9 cellular contexts compared by ENCODE assay signal in genomic region chr15:85408270-85408746, GRCh38. TPM values are rescaled to one million over a fixed set of nuclear protein-coding genes. Genes with fewer than 3 reads are reported as not detected.
A peak's percentile ranks its signal among the peaks of the same experiment; 100 is the strongest.
DNase-seq lines count a peak whose midpoint lies in the region; ATAC-seq and TF ChIP-seq lines count a peak whose summit lies in the region.
"Had no signal": no experiment of that assay in that cellular context is flagged by ENCODE, and none has a peak within 500 bp of the region (broad histone marks: within the 10 kb centered on the region; RNA-seq: fewer than 3 reads in every experiment).

No MANE protein-coding gene starts in this region.

- TF ChIP-seq CTCF in thyroid gland (IDR thresholded peaks at IDR 0.05) = no peak

- no peaks in the 10 kb centered on the region for H3K27me3 Mint-ChIP-seq in activated naive CD4-positive, alpha-beta T cell treated with anti-CD3 and anti-CD28 coated beads, Interleukin-2, amount 50 U/mL, for 24 hours

- intact Hi-C loops in thyroid gland (cut with DNase I) = loop anchor here (10.0 kb wide), 1 partner anchor 74 kb away; no protein-coding TSS in a partner anchor

- H3K36me3 Mint-ChIP-seq in activated naive CD4-positive, alpha-beta T cell treated with anti-CD3 and anti-CD28 coated beads, Interleukin-2, amount 50 U/mL, for 24 hours = peaks cover 9% of the 10 kb centered on the region

- H3K4me3 ChIP-seq in thyroid gland (replicated peaks in 1 of 3) = no peak overlapping the region

- 77 to 89% methylated on average over 6 of the region's 6 CpGs for WGBS in thyroid gland, 2 donors

- H3K4me3 Mint-ChIP-seq in activated naive CD4-positive, alpha-beta T cell treated with anti-CD3 and anti-CD28 coated beads, Interleukin-2, amount 50 U/mL, for 24 hours = peak overlapping the region; percentile 33

- H3K27me3 ChIP-seq in thyroid gland = no peaks in the 10 kb centered on the region

- peak overlapping the region; percentile 96 for H3K27ac Mint-ChIP-seq in activated naive CD4-positive, alpha-beta T cell treated with anti-CD3 and anti-CD28 coated beads, Interleukin-2, amount 50 U/mL, for 24 hours

- H3K9me3 Mint-ChIP-seq in activated naive CD4-positive, alpha-beta T cell treated with anti-CD3 and anti-CD28 coated beads, Interleukin-2, amount 50 U/mL, for 24 hours = peaks cover 5% of the 10 kb centered on the region

- TF ChIP-seq POLR2A in thyroid gland (IDR thresholded peaks at IDR 0.05) = no peak

- H3K9me3 ChIP-seq in thyroid gland = no peaks in the 10 kb centered on the region

- peak; percentile 69 for DNase-seq in activated effector memory CD4-positive, alpha-beta T cell treated with anti-CD3 and anti-CD28 coated beads, Interleukin-2, amount 50 U/mL, for 16 hours
- no peak for DNase-seq in activated effector memory CD4-positive, alpha-beta T cell treated with Interleukin-2 at 50 U/mL for 16 hours
- DNase-seq in thyroid gland (no peak), NCI-H1694 treated with DMSO at 0.1 percent for 48 hours (lab: John Stamatoyannopoulos, UW) (no peak), kidney tubule cell (ENCODE audit: low spot score) (no peak), NCI-H187 treated with DMSO at 0.1 percent for 48 hours (lab: John Stamatoyannopoulos, UW) (no peak)

- ATAC-seq in HG03457 (IDR thresholded peaks at IDR 0.05; ENCODE audit: unreplicated experiment) = peak; percentile 44

- H3K36me3 ChIP-seq in thyroid gland = no peaks in the 10 kb centered on the region

- peak overlapping the region in 2 of 3 donors; percentile 66 to 75 for H3K27ac ChIP-seq in thyroid gland
- H3K27ac ChIP-seq: C4-2B had no signal

- peaks cover 90% of the 10 kb centered on the region for H3K4me1 Mint-ChIP-seq in activated naive CD4-positive, alpha-beta T cell treated with anti-CD3 and anti-CD28 coated beads, Interleukin-2, amount 50 U/mL, for 24 hours

- peaks cover 55 to 73% of the 10 kb centered on the region in 2 donors for H3K4me1 ChIP-seq in thyroid gland

RNA-seq across cellular contexts. Expression of gene AKAP13, which starts 27.9 kb away (rescaled TPM):
- 100 to 1,000 TPM; 189 to 405 (median 244) TPM for total RNA-seq in thyroid gland
